ENCODE assay signal across 19 cellular contexts in genomic region chr5:137921931-137922330, GRCh38. TPM values are rescaled to one million over a fixed set of nuclear protein-coding genes. Genes with fewer than 3 reads are reported as not detected.
A peak's percentile ranks its signal among the peaks of the same experiment; 100 is the strongest.
DNase-seq lines count a peak whose midpoint lies in the region; ATAC-seq and TF ChIP-seq lines count a peak whose summit lies in the region.
"Had no signal": no experiment of that assay in that cellular context is flagged by ENCODE, and none has a peak within 500 bp of the region (broad histone marks: within the 10 kb centered on the region; RNA-seq: fewer than 3 reads in every experiment).

No MANE protein-coding gene starts in this region.

- H3K36me3 ChIP-seq in CD8-positive, alpha-beta memory T cell (ENCODE audit: insufficient read depth, low read length), result no peaks in the 10 kb centered on the region
- H3K36me3 ChIP-seq in ascending aorta, result peaks cover 0 to 3% of the 10 kb centered on the region in 2 donors
- H3K36me3 ChIP-seq: lower lobe of right lung had no signal

- ATAC-seq in CD4-positive, alpha-beta T cell (ENCODE audit: poor library complexity), result no peak
- ATAC-seq: effector memory CD8-positive, alpha-beta T cell; lower lobe of right lung had no signal

- POLR2A ChIA-PET in CD8-positive, alpha-beta memory T cell (lab: Charles Lee), result no interaction called here
- POLR2A ChIA-PET in CD4-positive, alpha-beta T cell (lab: Charles Lee), result no interaction called here

- intact Hi-C loops in ascending aorta (cut with DNase I), result no loop called here
- intact Hi-C loops in CD4-positive, alpha-beta T cell (cut with DNase I, micrococcal nuclease), result no loop called here

- H3K27ac ChIP-seq in CD8-positive, alpha-beta memory T cell (ENCODE audit: low read depth, low read length), result no peak overlapping the region
- no peak overlapping the region for H3K27ac ChIP-seq in ascending aorta
- H3K27ac ChIP-seq in CD4-positive, alpha-beta T cell (ENCODE audit: low read depth, low read length), result no peak overlapping the region
- H3K27ac ChIP-seq: lower lobe of right lung had no signal

- no peaks in the 10 kb centered on the region for H3K9me3 ChIP-seq in CD8-positive, alpha-beta memory T cell (ENCODE audit: low read length)
- H3K9me3 ChIP-seq in ascending aorta, result no peaks in the 10 kb centered on the region
- H3K9me3 ChIP-seq in CD4-positive, alpha-beta T cell (ENCODE audit: control insufficient read depth, low read length), result peaks cover 6% of the 10 kb centered on the region
- H3K9me3 ChIP-seq: lower lobe of right lung had no signal

- TF ChIP-seq CTCF in choroid plexus epithelial cell (conservative IDR thresholded peaks at IDR 0.05; ENCODE audit: low read depth, low read length) (no peak), ascending aorta (IDR thresholded peaks at IDR 0.05) (no peak)
- no peak for TF ChIP-seq CTCF in CD4-positive, alpha-beta T cell (IDR thresholded peaks at IDR 0.05)

- DNase-seq in EL (peak; percentile 50), OCI-M1 (lab: John Stamatoyannopoulos, UW) (peak; percentile 55), choroid plexus epithelial cell (ENCODE audit: low read depth) (peak; percentile 6), myocyte (ENCODE audit: low read depth) (peak; percentile 7), ascending aorta (ENCODE audit: low spot score in 2 of 2) (no peak), germinal center (ENCODE audit: low spot score) (no peak)
- no peak for DNase-seq in CD8-positive, alpha-beta memory T cell
- no peak for DNase-seq in CD4-positive, alpha-beta T cell
- DNase-seq: activated CD4-positive, alpha-beta T cell treated with anti-CD3 and anti-CD28 coated beads, Interleukin-2, amount 50 U/mL, for 4 hours; activated T-cell treated with anti-CD3 and anti-CD28 coated beads, Interleukin-2, amount 50 U/mL, for 1 hour; effector memory CD8-positive, alpha-beta T cell; lower lobe of right lung; NCI-H1930; NCI-H524 treated with DMSO at 0.1 percent for 48 hours; stimulated activated CD4-positive, alpha-beta T cell treated with anti-CD3 and anti-CD28 coated beads, Interleukin-1b, Interleukin-23, amount 100 ng/mL, for 48 hours had no signal

- H3K4me3 ChIP-seq in choroid plexus epithelial cell (ENCODE audit: low read depth, low read length), result no peak overlapping the region
- H3K4me3 ChIP-seq in CD8-positive, alpha-beta memory T cell (ENCODE audit: low read length), result no peak overlapping the region
- no peak overlapping the region for H3K4me3 ChIP-seq in ascending aorta
- H3K4me3 ChIP-seq: lower lobe of right lung had no signal

- H3K9me3 Mint-ChIP-seq in CD8-positive, alpha-beta memory T cell, result peaks cover 0 to 6% (median 6%) of the 10 kb centered on the region in 5 donors
- peaks cover 4% of the 10 kb centered on the region for H3K9me3 Mint-ChIP-seq in CD4-positive, alpha-beta T cell

- H3K27me3 ChIP-seq in CD8-positive, alpha-beta memory T cell (ENCODE audit: insufficient read depth, low read length, poor library complexity, severe bottlenecking), result no peaks in the 10 kb centered on the region
- no peaks in the 10 kb centered on the region for H3K27me3 ChIP-seq in ascending aorta
- H3K27me3 ChIP-seq in CD4-positive, alpha-beta T cell (ENCODE audit: control insufficient read depth, insufficient read depth, low read length), result no peaks in the 10 kb centered on the region

- H3K4me1 Mint-ChIP-seq in CD8-positive, alpha-beta memory T cell, result no peaks in the 10 kb centered on the region
- no peaks in the 10 kb centered on the region for H3K4me1 Mint-ChIP-seq in CD4-positive, alpha-beta T cell (ENCODE audit: low read depth)
- H3K4me1 Mint-ChIP-seq: activated naive CD4-positive, alpha-beta T cell treated with anti-CD3 and anti-CD28 coated beads, Interleukin-2, amount 50 U/mL, for 24 hours had no signal

- CTCF ChIA-PET in CD8-positive, alpha-beta memory T cell (lab: Charles Lee), result no interaction called here
- CTCF ChIA-PET in CD4-positive, alpha-beta T cell (lab: Charles Lee), result interaction anchor here (0.6 kb wide), 1 partner anchor 19 kb away, joined by 3 read pairs; no protein-coding TSS in a partner anchor

- H3K27ac Mint-ChIP-seq in CD8-positive, alpha-beta memory T cell, result no peak overlapping the region
- H3K27ac Mint-ChIP-seq in CD4-positive, alpha-beta T cell, result no peak overlapping the region
- H3K27ac Mint-ChIP-seq: activated naive CD4-positive, alpha-beta T cell treated with anti-CD3 and anti-CD28 coated beads, Interleukin-2, amount 50 U/mL, for 24 hours; effector memory CD8-positive, alpha-beta T cell had no signal

- peaks cover 0 to 3% of the 10 kb centered on the region in 2 donors for H3K27me3 Mint-ChIP-seq in CD8-positive, alpha-beta memory T cell
- no peaks in the 10 kb centered on the region for H3K27me3 Mint-ChIP-seq in CD4-positive, alpha-beta T cell
- H3K27me3 Mint-ChIP-seq: activated naive CD4-positive, alpha-beta T cell treated with anti-CD3 and anti-CD28 coated beads, Interleukin-2, amount 50 U/mL, for 24 hours had no signal

- H3K36me3 Mint-ChIP-seq in CD8-positive, alpha-beta memory T cell, result peaks cover 0 to 9% (median 2%) of the 10 kb centered on the region in 3 donors
- H3K36me3 Mint-ChIP-seq in CD4-positive, alpha-beta T cell (ENCODE audit: low read depth), result peaks cover under 1% of the 10 kb centered on the region

- H3K4me1 ChIP-seq in CD8-positive, alpha-beta memory T cell (ENCODE audit: insufficient read depth, low read length), result no peaks in the 10 kb centered on the region
- H3K4me1 ChIP-seq in ascending aorta, result no peaks in the 10 kb centered on the region
- H3K4me1 ChIP-seq: lower lobe of right lung had no signal

- H3K4me3 Mint-ChIP-seq in CD8-positive, alpha-beta memory T cell, result no peak overlapping the region
- no peak overlapping the region for H3K4me3 Mint-ChIP-seq in CD4-positive, alpha-beta T cell
- H3K4me3 Mint-ChIP-seq: activated naive CD4-positive, alpha-beta T cell treated with anti-CD3 and anti-CD28 coated beads, Interleukin-2, amount 50 U/mL, for 24 hours; effector memory CD8-positive, alpha-beta T cell had no signal

RNA-seq across cellular contexts. Expression of gene PKD2L2, which starts 32.7 kb away (rescaled TPM):
- total RNA-seq in myocyte (not detected in 2 replicates), ascending aorta (not detected)
- 0.04 TPM for polyA plus RNA-seq in myocyte (2012)
- total RNA-seq in CD8-positive, alpha-beta memory T cell, result not detected
- 0.41 TPM for polyA plus RNA-seq in CD8-positive, alpha-beta memory T cell
- not detected for total RNA-seq in CD4-positive, alpha-beta T cell
- total RNA-seq: frontal cortex, H1, lower lobe of right lung had no signal
- polyA plus RNA-seq: H1, neural cell had no signal

RNA-seq across cellular contexts. Expression of gene MYOT, which starts 54.3 kb away (rescaled TPM):
- total RNA-seq in myocyte, result 1.7 and 23.8 TPM in 2 replicates
- polyA plus RNA-seq in myocyte (2012), result 1.00 TPM
- not detected for total RNA-seq in CD8-positive, alpha-beta memory T cell
- polyA plus RNA-seq in CD8-positive, alpha-beta memory T cell, result not detected
- 12.3 TPM for total RNA-seq in ascending aorta
- not detected for total RNA-seq in CD4-positive, alpha-beta T cell
- total RNA-seq: frontal cortex, H1, lower lobe of right lung had no signal
- polyA plus RNA-seq: H1, neural cell had no signal

Comparison
In these comparisons a context has a peak if more than half of its experiments do, and no peak if none do; other contexts are left out.
1. DNase-seq: peak in EL (single experiment), OCI-M1 (single experiment), choroid plexus epithelial cell (single experiment) and myocyte (single experiment); none in CD8-positive, alpha-beta memory T cell (0 of 5), ascending aorta (0 of 2), germinal center (single experiment) and CD4-positive, alpha-beta T cell (0 of 10).